Comparison of ENCODE assay signal across 14 cellular contexts in genomic region chr20:36859700-36860330, GRCh38. TPM values are rescaled to one million over a fixed set of nuclear protein-coding genes. Genes with fewer than 3 reads are reported as not detected.
A peak's percentile ranks its signal among the peaks of the same experiment; 100 is the strongest.
DNase-seq lines count a peak whose midpoint lies in the region; ATAC-seq and FAIRE-seq lines count a peak whose summit lies in the region.
"Had no signal": no experiment of that assay in that cellular context is flagged by ENCODE, and none has a peak within 500 bp of the region (broad histone marks: within the 10 kb centered on the region; RNA-seq: fewer than 3 reads in every experiment).

No MANE protein-coding gene starts in this region.

- no peak for ATAC-seq in HG02571 (IDR thresholded peaks at IDR 0.05; ENCODE audit: unreplicated experiment)

- H2BK5ac ChIP-seq in mesenchymal stem cell (ENCODE audit: low read depth, low read length, poor library complexity, severe bottlenecking): no peak overlapping the region

- H3K36me3 ChIP-seq in Karpas-422 (ENCODE audit: insufficient read depth, low read length) (peaks cover 4% of the 10 kb centered on the region; the same call in 1 of the 2 replicates), mesenchymal stem cell (ENCODE audit: control insufficient read depth in 1 of 2, insufficient read depth in 2 of 2, low read depth in 1 of 2, low read length in 2 of 2) (peaks cover 15 to 24% of the 10 kb centered on the region in 2 experiments)
- H3K36me3 ChIP-seq: breast epithelium had no signal

- peak overlapping the region; percentile 18 for H2AK5ac ChIP-seq in mesenchymal stem cell (ENCODE audit: low read length, severe bottlenecking)

- no peaks in the 10 kb centered on the region for H3K9me3 ChIP-seq in Karpas-422 (ENCODE audit: low read length)
- no peaks in the 10 kb centered on the region for H3K9me3 ChIP-seq in mesenchymal stem cell (ENCODE audit: control insufficient read depth, low read length)
- H3K9me3 ChIP-seq: breast epithelium had no signal

- H4K20me1 ChIP-seq in Karpas-422 (ENCODE audit: insufficient read depth, low read depth, low read length): peaks cover 30% of the 10 kb centered on the region; the same call in 1 of the 2 replicates

- H2AFZ ChIP-seq in Karpas-422 (ENCODE audit: low read length): no peak overlapping the region
- H2AFZ ChIP-seq in mesenchymal stem cell (ENCODE audit: low read depth, low read length): no peak overlapping the region

- H3K79me1 ChIP-seq in mesenchymal stem cell (replicated peaks; ENCODE audit: low read length, poor library complexity, severe bottlenecking): peaks cover 17% of the 10 kb centered on the region

- peaks cover 86% of the 10 kb centered on the region for H3K79me2 ChIP-seq in Karpas-422 (ENCODE audit: low read length)

- peak overlapping the region; percentile 94 for H3K4me2 ChIP-seq in Karpas-422 (ENCODE audit: low read depth, low read length, poor library complexity, severe bottlenecking)
- no peak overlapping the region for H3K4me2 ChIP-seq in mesenchymal stem cell (ENCODE audit: low read length, poor library complexity, severe bottlenecking)

- H3K27me3 ChIP-seq in Karpas-422 (ENCODE audit: low read length) (no peaks in the 10 kb centered on the region), mesenchymal stem cell (ENCODE audit: control insufficient read depth in 1 of 2, insufficient read depth in 1 of 2, low read length in 2 of 2) (no peaks in the 10 kb centered on the region)
- H3K27me3 ChIP-seq: breast epithelium had no signal

- no peak for DNase-seq in Karpas-422
- peak; percentile 42 for DNase-seq in mesenchymal stem cell
- no peak for DNase-seq in iPS-NIHi7 (ENCODE audit: extremely low spot score)
- no peak for DNase-seq in stimulated activated CD4-positive, alpha-beta T cell treated with anti-CD3 and anti-CD28 coated beads, Interleukin-4, amount 100 ng/mL, for 24 hours
- no peak for DNase-seq in RCC 7860 (ENCODE audit: low spot score)
- DNase-seq: activated effector memory CD4-positive, alpha-beta T cell treated with anti-CD3 and anti-CD28 coated beads, Interleukin-2, amount 50 U/mL, for 16 hours; COR-L47; erythroblast; NCI-H2081 had no signal

- H3K4me1 ChIP-seq in Karpas-422 (ENCODE audit: low read length) (peaks cover 78% of the 10 kb centered on the region), mesenchymal stem cell (ENCODE audit: control insufficient read depth, insufficient read depth, low read depth, low read length) (peaks cover 62% of the 10 kb centered on the region)

- peak overlapping the region; percentile 97 for H3K9ac ChIP-seq in Karpas-422 (ENCODE audit: low read length)
- peak overlapping the region; percentile 89 for H3K9ac ChIP-seq in mesenchymal stem cell (ENCODE audit: low read length)

- H3K23ac ChIP-seq in mesenchymal stem cell (ENCODE audit: low read length in 2 of 2): peak overlapping the region in 1 of 2 experiments; percentile 35

- no peak overlapping the region for H3K18ac ChIP-seq in mesenchymal stem cell (ENCODE audit: low read depth in 1 of 2, low read length in 2 of 2)

- peak overlapping the region in 1 of 2 experiments; percentile 22 for H3K14ac ChIP-seq in mesenchymal stem cell (ENCODE audit: low read length in 2 of 2)

- H2BK12ac ChIP-seq in mesenchymal stem cell (ENCODE audit: low read length in 2 of 2): peak overlapping the region in 1 of 2 experiments; percentile 5

- no peak for FAIRE-seq in RCC 7860 (lab: Jason Lieb, UNC)

- peak overlapping the region; percentile 29 for H4K8ac ChIP-seq in mesenchymal stem cell (ENCODE audit: low read length)

- H3K4me3 ChIP-seq in Karpas-422 (ENCODE audit: low read length) (peak overlapping the region; percentile 87), mesenchymal stem cell (ENCODE audit: insufficient read depth in 1 of 2, low read depth in 1 of 2, low read length in 2 of 2) (no peak overlapping the region)
- H3K4me3 ChIP-seq: breast epithelium had no signal

- no peaks in the 10 kb centered on the region for H3K9me2 ChIP-seq in Karpas-422 (replicated peaks; ENCODE audit: insufficient read depth, low read length)

- no peak overlapping the region for H3K4ac ChIP-seq in mesenchymal stem cell (ENCODE audit: low read depth in 1 of 2, low read length in 2 of 2)

- WGBS in mesenchymal stem cell: 43% methylated on average over 5 of the region's 6 CpGs

- H2BK120ac ChIP-seq in mesenchymal stem cell (ENCODE audit: low read depth, low read length): no peak overlapping the region

- no peak overlapping the region for H4K91ac ChIP-seq in mesenchymal stem cell (ENCODE audit: low read length)

- H3K27ac ChIP-seq in Karpas-422 (ENCODE audit: low read length): peak overlapping the region; percentile 98
- peak overlapping the region; percentile 15 for H3K27ac ChIP-seq in angular gyrus (ENCODE audit: low read depth, low read length)
- no peak overlapping the region for H3K27ac ChIP-seq in mesenchymal stem cell (ENCODE audit: low read length, poor library complexity, severe bottlenecking)
- H3K27ac ChIP-seq in temporal lobe (ENCODE audit: low read depth, low read length): peak overlapping the region; percentile 3

- H2BK15ac ChIP-seq in mesenchymal stem cell (ENCODE audit: low read depth, poor library complexity, severe bottlenecking): no peak overlapping the region

RNA-seq across cellular contexts. Expression of gene TLDC2, which starts 16.1 kb away (rescaled TPM):
- total RNA-seq in Karpas-422 (2014; rRNA removed; shearing (Covaris generic); ENCODE audit: low replicate concordance): 0.69 TPM in 1 of 2 replicates, not detected in the other
- polyA plus RNA-seq in mesenchymal stem cell (2013, experiment 1 of 2): not detected
- polyA plus RNA-seq in mesenchymal stem cell (2013, experiment 2 of 2): not detected
- not detected for total RNA-seq in temporal lobe
- total RNA-seq: LHCN-M2 had no signal
